In genomic region chr12:96401061-96401871, GRCh38 we compare ENCODE assay signal across 8 cellular contexts. TPM values are rescaled to one million over a fixed set of nuclear protein-coding genes. Genes with fewer than 3 reads are reported as not detected.
DNase-seq lines count a peak whose midpoint lies in the region; ATAC-seq and TF ChIP-seq lines count a peak whose summit lies in the region.

No MANE protein-coding gene starts in this region.

- TF ChIP-seq RAD21 in neural cell (conservative IDR thresholded peaks at IDR 0.05), result no peak

- TF ChIP-seq EP300 in neural cell (conservative IDR thresholded peaks at IDR 0.05; ENCODE audit: poor library complexity, severe bottlenecking), result no peak

- no peaks in the 10 kb centered on the region for H4K20me1 ChIP-seq in neural cell (ENCODE audit: insufficient read depth)

- no peak overlapping the region for H3K4me2 ChIP-seq in neural cell (ENCODE audit: low read length)

- H3F3A ChIP-seq in neural cell (ENCODE audit: insufficient read depth, low read length, poor library complexity, severe bottlenecking), result peaks cover 14% of the 10 kb centered on the region

- H3K79me2 ChIP-seq in neural cell (replicated peaks; ENCODE audit: insufficient read depth, low read length), result peaks cover 29% of the 10 kb centered on the region

- H3K27me3 ChIP-seq in neural cell (ENCODE audit: insufficient read depth, low read depth, low read length), result no peaks in the 10 kb centered on the region

- H3K9me2 ChIP-seq in neural cell (ENCODE audit: insufficient read depth, low read length), result no peaks in the 10 kb centered on the region

- H3K4me3 ChIP-seq in neural cell (ENCODE audit: low read length), result peak overlapping the region; percentile 81

- TF ChIP-seq CTCF in GM13976 (IDR thresholded peaks at IDR 0.05; ENCODE audit: borderline replicate concordance, control extremely low read depth, extremely low read depth, insufficient read depth, missing control alignments) (peak; percentile 15), neural cell (IDR thresholded peaks at IDR 0.05; ENCODE audit: poor library complexity, severe bottlenecking) (no peak)

- H3K36me3 ChIP-seq in neural cell (ENCODE audit: insufficient read depth, low read length), result no peaks in the 10 kb centered on the region

- ATAC-seq in HG03159 (IDR thresholded peaks at IDR 0.05; ENCODE audit: unreplicated experiment), result peak; percentile 23

- no peaks in the 10 kb centered on the region for H3K9me3 ChIP-seq in neural cell (ENCODE audit: low read length)

- no peak overlapping the region for H3K27ac ChIP-seq in neural cell (ENCODE audit: low read length)

- H2AFZ ChIP-seq in neural cell (ENCODE audit: low read depth, low read length), result no peak overlapping the region

- in situ Hi-C loops in GM13976 (cut with MboI; ENCODE audit: low sequenced_read_pairs, unreplicated experiment), result loop anchor here (10.0 to 25.0 kb wide), 3 partner anchors 84 to 339 kb away; partner anchors contain the start of gene CFAP54

- DNase-seq in AG08396 (ENCODE audit: low spot score) (peak; percentile 66), GM13976 (ENCODE audit: low spot score) (peak; percentile 65), NCI-H82 (lab: John Stamatoyannopoulos, UW) (peak; percentile 53), fibroblast of peridontal ligament (ENCODE audit: extremely low read depth) (peak; percentile 91)
- DNase-seq in activated T-cell treated with anti-CD3 and anti-CD28 coated beads, Interleukin-2, amount 50 U/mL, for 48 hours, result peak; percentile 52 to 54
- no peak for DNase-seq in effector CD4-positive, alpha-beta T cell

- no peak overlapping the region for H3K9ac ChIP-seq in neural cell (ENCODE audit: low read length)

TF ChIP-seq in neural cell, 6 proteins besides CTCF, POLR2A, EP300 and RAD21:
- TF ChIP-seq TAF1 (IDR thresholded peaks at IDR 0.05; ENCODE audit: low read depth) (no peak), POLR2AphosphoS5 (IDR thresholded peaks at IDR 0.05) (no peak), EZH2 (IDR thresholded peaks at IDR 0.05; ENCODE audit: borderline replicate concordance, insufficient read depth, low read length, poor library complexity, severe bottlenecking) (no peak), SMC3 (conservative IDR thresholded peaks at IDR 0.05; ENCODE audit: poor library complexity) (no peak), REST (IDR thresholded peaks at IDR 0.05; ENCODE audit: borderline replicate concordance) (no peak), MXI1 (conservative IDR thresholded peaks at IDR 0.05; ENCODE audit: poor library complexity, severe bottlenecking) (no peak)

RNA-seq across cellular contexts. Expression of gene CDK17, which starts 1.0 kb away (rescaled TPM):
- 119 and 133 TPM in 2 replicates for polyA plus RNA-seq in neural cell
- polyA minus RNA-seq in neural cell, result 224 and 237 TPM in 2 replicates
